1 cellular context compared by ENCODE assay signal in the genomic region with DNA sequence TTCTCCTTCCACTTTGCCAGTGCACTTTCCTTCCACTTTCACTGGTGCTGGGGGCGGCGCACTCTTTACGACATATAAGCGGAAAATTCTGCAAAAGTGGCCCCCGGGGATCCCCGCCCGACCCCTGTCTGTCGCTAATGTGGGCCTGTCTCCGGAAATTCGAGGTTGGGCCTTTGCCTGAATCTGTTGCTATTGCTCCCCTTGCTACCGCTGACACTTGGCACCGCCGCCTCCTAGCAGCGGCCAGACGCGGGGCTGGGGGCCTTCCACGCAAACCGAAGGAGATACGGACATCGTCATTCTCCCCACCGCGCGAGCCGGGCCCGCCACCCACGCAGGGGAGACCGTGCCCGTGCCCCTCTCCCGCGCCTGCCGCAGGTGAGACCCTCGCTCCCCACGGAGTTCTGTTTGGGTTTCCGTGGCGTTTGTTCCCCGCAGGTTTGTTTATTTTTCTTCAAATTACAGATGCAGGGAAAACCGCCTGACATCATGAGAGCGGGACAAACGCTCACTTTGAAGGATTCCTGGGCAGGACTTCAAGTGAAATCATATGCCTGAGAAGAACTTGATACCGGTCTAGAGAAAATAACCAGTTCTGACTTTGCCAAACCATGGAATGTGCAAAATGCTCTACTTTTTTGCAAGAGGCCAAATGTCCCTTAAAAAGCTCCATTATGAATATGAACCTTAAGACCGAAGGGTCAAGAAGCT.
A peak's percentile ranks its signal among the peaks of the same experiment; 100 is the strongest.
TF ChIP-seq lines count a peak whose summit lies in the region.

No MANE protein-coding gene starts in this region.

TF ChIP-seq in endothelial cell of umbilical vein, 7 proteins besides CTCF, POLR2A, EP300 and RAD21 (continued from another document):
- no peak for TF ChIP-seq MYC (IDR thresholded peaks at IDR 0.05; ENCODE audit: low read depth, low read length)
- peak; percentile 95 for TF ChIP-seq EZH2 (IDR thresholded peaks at IDR 0.05; ENCODE audit: borderline replicate concordance, low read depth, low read length, severe bottlenecking)
